13 cellular contexts compared by ENCODE assay signal in genomic region chr1:218823291-218823900, GRCh38.
DNase-seq lines count a peak whose midpoint lies in the region; ATAC-seq and TF ChIP-seq lines count a peak whose summit lies in the region.
"Had no signal": no experiment of that assay in that cellular context is flagged by ENCODE, and none has a peak within 500 bp of the region (broad histone marks: within the 10 kb centered on the region; RNA-seq: fewer than 3 reads in every experiment).

No MANE protein-coding gene starts in this region.

- CTCF ChIA-PET in AG04449 (lab: Yijun Ruan, JAX) = no interaction called here

- H3K4me3 ChIP-seq in AG04449 (ENCODE audit: low read depth, low read length) = no peak overlapping the region
- H3K4me3 ChIP-seq: uterus had no signal

- peak; percentile 88 for DNase-seq in AG04449 (ENCODE audit: low read depth, low spot score)
- peak; percentile 58 for DNase-seq in MV-4-11 (lab: John Stamatoyannopoulos, UW)
- DNase-seq in fibroblast of the conjunctiva (ENCODE audit: low read depth) = peak; percentile 57
- no peak for DNase-seq in NCI-H1048 (lab: John Stamatoyannopoulos, UW)
- no peak for DNase-seq in inferior parietal cortex (ENCODE audit: extremely low spot score)
- DNase-seq: BE2C; central memory CD4-positive, alpha-beta T cell; H7; NCI-H510A treated with DMSO at 0.1 percent for 48 hours; uterus had no signal

- ATAC-seq in GM21423 (IDR thresholded peaks at IDR 0.05; ENCODE audit: unreplicated experiment) (peak; percentile 91), HG02571 (IDR thresholded peaks at IDR 0.05; ENCODE audit: unreplicated experiment) (no peak), HG03520 (IDR thresholded peaks at IDR 0.05; ENCODE audit: unreplicated experiment) (no peak)

- TF ChIP-seq CTCF in AG04449 (IDR thresholded peaks at IDR 0.05; ENCODE audit: insufficient read depth, low read length, missing control alignments) = no peak

- POLR2A ChIA-PET in AG04449 (lab: Yijun Ruan, JAX) = interaction anchor here (0.6 to 1.3 kb wide), 3 partner anchors 68 to 478 kb away, joined by 3 to 8 read pairs (median 3); partner anchors contain the start of gene TGFB2

Comparison
In these comparisons a context has a peak if more than half of its experiments do, and no peak if none do; other contexts are left out.
1. DNase-seq: peak in AG04449 (single experiment), MV-4-11 (single experiment) and fibroblast of the conjunctiva (single experiment); none in NCI-H1048 (single experiment) and inferior parietal cortex (single experiment).